In the genomic region with DNA sequence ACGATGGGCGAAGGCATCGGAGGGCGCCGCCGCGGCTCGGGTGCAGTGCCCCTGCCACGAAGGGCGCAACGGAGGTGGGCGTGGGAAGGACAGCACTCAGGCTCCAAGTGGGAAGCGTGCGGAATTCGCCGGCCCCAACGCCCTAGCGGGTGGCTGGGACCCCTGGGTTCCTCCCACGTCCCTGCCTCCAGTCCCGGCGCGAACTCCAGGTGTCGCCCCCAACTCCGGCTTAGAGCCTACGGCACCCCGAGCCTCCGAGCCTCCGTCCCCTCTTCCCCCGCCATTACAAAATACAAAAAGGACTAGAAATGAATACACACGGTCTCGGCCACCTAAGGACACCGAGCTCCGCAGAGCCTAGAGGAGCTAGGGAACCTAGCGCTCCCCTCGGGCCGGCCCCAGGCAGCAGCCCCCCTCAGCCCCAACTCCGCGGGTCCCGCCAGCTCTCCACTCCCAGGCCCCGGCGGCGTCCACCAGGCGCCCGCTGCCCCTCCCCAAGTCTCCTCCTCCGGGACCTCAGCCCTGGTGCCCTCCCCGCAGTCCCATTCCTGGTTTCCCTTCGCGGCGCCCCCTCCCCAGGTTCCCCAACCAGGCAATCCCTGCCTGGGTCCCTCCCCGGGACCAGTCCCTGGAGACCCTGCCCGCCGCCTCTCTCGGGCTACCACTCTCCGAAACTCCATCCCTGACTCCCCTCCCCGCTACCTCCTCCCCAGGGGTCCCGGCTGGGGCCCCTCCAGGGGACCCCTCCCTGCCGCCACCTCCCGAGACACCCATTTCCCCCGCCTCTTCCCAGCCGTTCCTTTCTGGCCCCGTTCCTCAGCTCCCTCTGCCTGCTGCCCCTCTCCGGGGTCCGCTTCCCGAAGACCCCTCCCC, we compare ENCODE assay signal across 9 cellular contexts. TPM values are rescaled to one million over a fixed set of nuclear protein-coding genes. Genes with fewer than 3 reads are reported as not detected.
DNase-seq lines count a peak whose midpoint lies in the region; ATAC-seq and TF ChIP-seq lines count a peak whose summit lies in the region.
"Had no signal": no experiment of that assay in that cellular context is flagged by ENCODE, and none has a peak within 500 bp of the region (broad histone marks: within the 10 kb centered on the region; RNA-seq: fewer than 3 reads in every experiment).

No MANE protein-coding gene starts in this region.

- no peak overlapping the region for H3K9ac ChIP-seq in SK-N-SH

- H3K9me3 ChIP-seq in SK-N-SH, result no peaks in the 10 kb centered on the region

- H3K4me1 Mint-ChIP-seq in Calu3 (ENCODE audit: low read depth, unreplicated experiment) (peaks cover 25% of the 10 kb centered on the region), progenitor cell of endocrine pancreas (ENCODE audit: low read depth) (peaks cover 22% of the 10 kb centered on the region)

- no peaks in the 10 kb centered on the region for H3F3A ChIP-seq in SK-N-SH (replicated peaks; ENCODE audit: insufficient read depth)

- CTCF ChIA-PET in Calu3 (lab: Charles Lee) (no interaction called here), SK-N-SH (lab: Yijun Ruan, JAX) (interaction anchor here (0.8 kb wide), 1 partner anchor 106 kb away, joined by 3 read pairs; no protein-coding TSS in a partner anchor)

- TF ChIP-seq RAD21 in SK-N-SH (IDR thresholded peaks at IDR 0.05; ENCODE audit: low read length), result no peak

- POLR2A ChIA-PET in SK-N-SH (lab: Yijun Ruan, JAX), result no interaction called here

- H3K4me2 ChIP-seq in SK-N-SH, result peak overlapping the region; percentile 84

- WGBS in SK-N-SH (ENCODE audit: low lambda C conversion rate), result 4% methylated on average over 43 of the region's 64 CpGs

- ATAC-seq in HG02981 (IDR thresholded peaks at IDR 0.05; ENCODE audit: unreplicated experiment) (no peak), GM21576 (IDR thresholded peaks at IDR 0.05; ENCODE audit: unreplicated experiment) (no peak)

- H3K36me3 Mint-ChIP-seq in Calu3 (ENCODE audit: insufficient read depth, unreplicated experiment) (peaks cover 26% of the 10 kb centered on the region), progenitor cell of endocrine pancreas (ENCODE audit: insufficient read depth) (peaks cover 4% of the 10 kb centered on the region)

- no peak for TF ChIP-seq CTCF in Calu3 (IDR thresholded peaks at IDR 0.05; ENCODE audit: unreplicated experiment)
- no peak for TF ChIP-seq CTCF in SK-N-SH (IDR thresholded peaks at IDR 0.05)
- TF ChIP-seq CTCF in foreskin fibroblast (IDR thresholded peaks at IDR 0.05; ENCODE audit: low read depth, low read length), result no peak
- TF ChIP-seq CTCF in progenitor cell of endocrine pancreas (IDR thresholded peaks at IDR 0.05; ENCODE audit: unreplicated experiment), result no peak

- no TSS peak for BruUV-seq in Calu3 (replicated peaks; lab: Mats Ljungman, UMichigan)

- peaks cover 22% of the 10 kb centered on the region for H3K27me3 ChIP-seq in SK-N-SH (ENCODE audit: insufficient read depth)

- H3K4me3 Mint-ChIP-seq in Calu3 (ENCODE audit: low read depth, unreplicated experiment) (peak overlapping the region; percentile 74), progenitor cell of endocrine pancreas (ENCODE audit: low read depth) (peak overlapping the region; percentile 85)

- H2AFZ ChIP-seq in SK-N-SH (ENCODE audit: low read depth), result peak overlapping the region; percentile 56; the same call in 1 of the 2 replicates

- no peak for TF ChIP-seq EP300 in SK-N-SH (IDR thresholded peaks at IDR 0.05; ENCODE audit: borderline replicate concordance in 1 of 2, low read depth in 1 of 2, low read length in 1 of 2)

- peaks cover 48% of the 10 kb centered on the region for H3K27me3 Mint-ChIP-seq in Calu3 (ENCODE audit: unreplicated experiment)
- H3K27me3 Mint-ChIP-seq in progenitor cell of endocrine pancreas, result peaks cover 8% of the 10 kb centered on the region

- H3K27ac Mint-ChIP-seq in Calu3 (ENCODE audit: unreplicated experiment) (no peak overlapping the region), progenitor cell of endocrine pancreas (peak overlapping the region; percentile 73)

- H3K4me1 ChIP-seq in SK-N-SH (ENCODE audit: control insufficient read depth in 1 of 2, insufficient read depth in 2 of 2, low read depth in 1 of 2, low read length in 1 of 2), result peaks cover 0 to 4% of the 10 kb centered on the region in 2 experiments; a peak in 1 of 4 replicates

- H3K9me3 Mint-ChIP-seq in Calu3 (ENCODE audit: low read depth, unreplicated experiment), result no peaks in the 10 kb centered on the region
- H3K9me3 Mint-ChIP-seq in progenitor cell of endocrine pancreas (ENCODE audit: low read depth), result no peaks in the 10 kb centered on the region

- H3K9me2 ChIP-seq in SK-N-SH, result no peaks in the 10 kb centered on the region

- peak overlapping the region; percentile 50 to 57 for H3K4me3 ChIP-seq in SK-N-SH (ENCODE audit: low read depth in 2 of 2, low read length in 1 of 2)
- H3K4me3 ChIP-seq in foreskin fibroblast (ENCODE audit: low read depth in 1 of 2, low read length in 2 of 2), result peak overlapping the region; percentile 47 to 55

- no peaks in the 10 kb centered on the region for H4K20me1 ChIP-seq in SK-N-SH (ENCODE audit: insufficient read depth)

- intact Hi-C loops in Calu3 (cut with micrococcal nuclease; ENCODE audit: unreplicated experiment), result no loop called here

- H3K27ac ChIP-seq in SK-N-SH (ENCODE audit: low read depth in 2 of 2, low read length in 1 of 2), result no peak overlapping the region

- H3K36me3 ChIP-seq in SK-N-SH (replicated peaks in 1 of 2; ENCODE audit: control insufficient read depth in 1 of 2, insufficient read depth in 2 of 2, low read length in 1 of 2), result no peaks in the 10 kb centered on the region

- H3K79me2 ChIP-seq in SK-N-SH (ENCODE audit: insufficient read depth), result no peaks in the 10 kb centered on the region

- DNase-seq in Calu3 (no peak), SK-N-SH (peak; percentile 76), foreskin fibroblast (peak in 1 of 2 donors; percentile 31), progenitor cell of endocrine pancreas (ENCODE audit: low spot score, unreplicated experiment) (peak; percentile 32), NCI-H1436 (lab: John Stamatoyannopoulos, UW) (no peak)
- no peak for DNase-seq in stimulated activated CD4-positive, alpha-beta T cell treated with anti-CD3 and anti-CD28 coated beads, Interleukin-4, amount 100 ng/mL, for 1 hour

TF ChIP-seq in SK-N-SH, 30 proteins besides CTCF, POLR2A, EP300 and RAD21:
- TF ChIP-seq GABPA (IDR thresholded peaks at IDR 0.05; ENCODE audit: low read depth), result no peak
- TF ChIP-seq RXRA (IDR thresholded peaks at IDR 0.05; ENCODE audit: borderline replicate concordance, low read depth), result no peak

RNA-seq across cellular contexts. Expression of gene CYP27C1, which starts 1.0 kb away (rescaled TPM):
- 0.07 TPM in 1 of 2 replicates, not detected in the other for total RNA-seq in Calu3 (2022)
- polyA plus RNA-seq in SK-N-SH (2012; rRNA removed), result 0.03 TPM in 1 of 2 replicates, not detected in the other
- 0.03 TPM in 2 replicates for polyA plus RNA-seq in SK-N-SH (2012; cell fraction: cytosol; rRNA removed)
- polyA plus RNA-seq in SK-N-SH (2012; cell fraction: nucleus; rRNA removed), result not detected in 2 replicates
- total RNA-seq in progenitor cell of endocrine pancreas, result 8.0 and 8.6 TPM in 2 replicates
- total RNA-seq: T-helper 2 cell treated with Interferon-gamma antibody and Interleukin-4, amounts not matched to agents 100 ng/mL and 5 ng/mL, for 36 hours had no signal

Comparison
In these comparisons a context has a peak if more than half of its experiments do, and no peak if none do; other contexts are left out.
1. DNase-seq: peak in SK-N-SH (single experiment) and progenitor cell of endocrine pancreas (single experiment); none in Calu3 (single experiment), stimulated activated CD4-positive, alpha-beta T cell treated with anti-CD3 and anti-CD28 coated beads, Interleukin-4, amount 100 ng/mL, for 1 hour (single experiment) and NCI-H1436 (single experiment).